ENCODE assay signal across 2 cellular contexts in the genomic region with DNA sequence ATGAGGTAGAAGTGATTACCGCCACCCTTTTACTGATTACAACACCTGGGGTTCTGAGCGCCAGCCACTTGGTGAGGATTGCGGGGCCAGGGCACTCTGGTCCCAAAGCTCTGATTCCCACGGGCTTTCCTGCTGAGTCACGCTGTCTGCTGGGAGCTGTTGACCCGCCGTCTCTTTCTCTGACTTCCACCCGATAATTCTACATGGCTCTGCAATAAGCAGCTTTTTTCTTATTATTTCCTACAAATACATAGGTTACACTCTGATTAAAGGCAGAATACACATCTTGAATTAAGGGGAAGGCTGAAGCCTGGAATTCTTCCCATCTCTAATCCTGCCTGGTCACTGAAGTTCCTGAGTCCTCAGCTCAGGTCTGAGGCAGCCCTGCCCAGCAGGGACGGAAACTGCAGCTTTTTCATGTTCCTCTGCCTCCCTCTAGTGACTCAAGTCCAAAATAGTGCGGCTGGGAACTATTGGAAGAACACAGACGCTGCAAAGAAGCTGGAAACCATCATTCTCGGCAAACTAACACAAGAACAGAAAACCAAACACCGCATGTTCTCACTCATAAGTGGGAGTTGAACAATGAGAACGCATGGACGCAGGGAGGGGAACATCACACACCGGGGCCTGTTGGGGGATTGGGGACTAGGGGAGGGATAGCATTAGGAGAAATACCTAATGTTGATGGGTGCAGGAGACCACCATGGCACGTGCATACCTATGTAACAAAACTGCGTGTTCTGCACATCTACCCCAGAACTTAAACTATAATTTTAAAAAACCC.
TF ChIP-seq lines count a peak whose summit lies in the region.

No MANE protein-coding gene starts in this region.

TF ChIP-seq in HEK293, 187 proteins besides CTCF, POLR2A, EP300 and RAD21 (continued from another document and continues in another):
- no peak for TF ChIP-seq ZBTB11 (tag by site-specific recombination; conservative IDR thresholded peaks at IDR 0.05; ENCODE audit: low read depth)
- TF ChIP-seq ZNF704 (tag by site-specific recombination; IDR thresholded peaks at IDR 0.05): no peak
- TF ChIP-seq, protein P1, sequence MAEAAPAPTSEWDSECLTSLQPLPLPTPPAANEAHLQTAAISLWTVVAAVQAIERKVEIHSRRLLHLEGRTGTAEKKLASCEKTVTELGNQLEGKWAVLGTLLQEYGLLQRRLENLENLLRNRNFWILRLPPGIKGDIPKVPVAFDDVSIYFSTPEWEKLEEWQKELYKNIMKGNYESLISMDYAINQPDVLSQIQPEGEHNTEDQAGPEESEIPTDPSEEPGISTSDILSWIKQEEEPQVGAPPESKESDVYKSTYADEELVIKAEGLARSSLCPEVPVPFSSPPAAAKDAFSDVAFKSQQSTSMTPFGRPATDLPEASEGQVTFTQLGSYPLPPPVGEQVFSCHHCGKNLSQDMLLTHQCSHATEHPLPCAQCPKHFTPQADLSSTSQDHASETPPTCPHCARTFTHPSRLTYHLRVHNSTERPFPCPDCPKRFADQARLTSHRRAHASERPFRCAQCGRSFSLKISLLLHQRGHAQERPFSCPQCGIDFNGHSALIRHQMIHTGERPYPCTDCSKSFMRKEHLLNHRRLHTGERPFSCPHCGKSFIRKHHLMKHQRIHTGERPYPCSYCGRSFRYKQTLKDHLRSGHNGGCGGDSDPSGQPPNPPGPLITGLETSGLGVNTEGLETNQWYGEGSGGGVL (tag by site-specific recombination; IDR thresholded peaks at IDR 0.05): no peak
- TF ChIP-seq, protein P2, sequence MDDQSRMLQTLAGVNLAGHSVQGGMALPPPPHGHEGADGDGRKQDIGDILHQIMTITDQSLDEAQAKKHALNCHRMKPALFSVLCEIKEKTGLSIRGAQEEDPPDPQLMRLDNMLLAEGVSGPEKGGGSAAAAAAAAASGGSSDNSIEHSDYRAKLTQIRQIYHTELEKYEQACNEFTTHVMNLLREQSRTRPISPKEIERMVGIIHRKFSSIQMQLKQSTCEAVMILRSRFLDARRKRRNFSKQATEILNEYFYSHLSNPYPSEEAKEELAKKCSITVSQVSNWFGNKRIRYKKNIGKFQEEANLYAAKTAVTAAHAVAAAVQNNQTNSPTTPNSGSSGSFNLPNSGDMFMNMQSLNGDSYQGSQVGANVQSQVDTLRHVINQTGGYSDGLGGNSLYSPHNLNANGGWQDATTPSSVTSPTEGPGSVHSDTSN (CRISPR knock-in tag; IDR thresholded peaks at IDR 0.05): no peak
- no peak for TF ChIP-seq ZNF114 (tag by site-specific recombination; IDR thresholded peaks at IDR 0.05)
- TF ChIP-seq, protein P3, sequence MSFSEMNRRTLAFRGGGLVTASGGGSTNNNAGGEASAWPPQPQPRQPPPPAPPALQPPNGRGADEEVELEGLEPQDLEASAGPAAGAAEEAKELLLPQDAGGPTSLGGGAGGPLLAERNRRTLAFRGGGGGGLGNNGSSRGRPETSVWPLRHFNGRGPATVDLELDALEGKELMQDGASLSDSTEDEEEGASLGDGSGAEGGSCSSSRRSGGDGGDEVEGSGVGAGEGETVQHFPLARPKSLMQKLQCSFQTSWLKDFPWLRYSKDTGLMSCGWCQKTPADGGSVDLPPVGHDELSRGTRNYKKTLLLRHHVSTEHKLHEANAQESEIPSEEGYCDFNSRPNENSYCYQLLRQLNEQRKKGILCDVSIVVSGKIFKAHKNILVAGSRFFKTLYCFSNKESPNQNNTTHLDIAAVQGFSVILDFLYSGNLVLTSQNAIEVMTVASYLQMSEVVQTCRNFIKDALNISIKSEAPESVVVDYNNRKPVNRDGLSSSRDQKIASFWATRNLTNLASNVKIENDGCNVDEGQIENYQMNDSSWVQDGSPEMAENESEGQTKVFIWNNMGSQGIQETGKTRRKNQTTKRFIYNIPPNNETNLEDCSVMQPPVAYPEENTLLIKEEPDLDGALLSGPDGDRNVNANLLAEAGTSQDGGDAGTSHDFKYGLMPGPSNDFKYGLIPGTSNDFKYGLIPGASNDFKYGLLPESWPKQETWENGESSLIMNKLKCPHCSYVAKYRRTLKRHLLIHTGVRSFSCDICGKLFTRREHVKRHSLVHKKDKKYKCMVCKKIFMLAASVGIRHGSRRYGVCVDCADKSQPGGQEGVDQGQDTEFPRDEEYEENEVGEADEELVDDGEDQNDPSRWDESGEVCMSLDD (tag by site-specific recombination; IDR thresholded peaks at IDR 0.05): no peak

TF ChIP-seq in GM12878, 131 proteins besides CTCF, POLR2A, EP300 and RAD21 (continued from another document and continues in another):
- TF ChIP-seq, protein P4, sequence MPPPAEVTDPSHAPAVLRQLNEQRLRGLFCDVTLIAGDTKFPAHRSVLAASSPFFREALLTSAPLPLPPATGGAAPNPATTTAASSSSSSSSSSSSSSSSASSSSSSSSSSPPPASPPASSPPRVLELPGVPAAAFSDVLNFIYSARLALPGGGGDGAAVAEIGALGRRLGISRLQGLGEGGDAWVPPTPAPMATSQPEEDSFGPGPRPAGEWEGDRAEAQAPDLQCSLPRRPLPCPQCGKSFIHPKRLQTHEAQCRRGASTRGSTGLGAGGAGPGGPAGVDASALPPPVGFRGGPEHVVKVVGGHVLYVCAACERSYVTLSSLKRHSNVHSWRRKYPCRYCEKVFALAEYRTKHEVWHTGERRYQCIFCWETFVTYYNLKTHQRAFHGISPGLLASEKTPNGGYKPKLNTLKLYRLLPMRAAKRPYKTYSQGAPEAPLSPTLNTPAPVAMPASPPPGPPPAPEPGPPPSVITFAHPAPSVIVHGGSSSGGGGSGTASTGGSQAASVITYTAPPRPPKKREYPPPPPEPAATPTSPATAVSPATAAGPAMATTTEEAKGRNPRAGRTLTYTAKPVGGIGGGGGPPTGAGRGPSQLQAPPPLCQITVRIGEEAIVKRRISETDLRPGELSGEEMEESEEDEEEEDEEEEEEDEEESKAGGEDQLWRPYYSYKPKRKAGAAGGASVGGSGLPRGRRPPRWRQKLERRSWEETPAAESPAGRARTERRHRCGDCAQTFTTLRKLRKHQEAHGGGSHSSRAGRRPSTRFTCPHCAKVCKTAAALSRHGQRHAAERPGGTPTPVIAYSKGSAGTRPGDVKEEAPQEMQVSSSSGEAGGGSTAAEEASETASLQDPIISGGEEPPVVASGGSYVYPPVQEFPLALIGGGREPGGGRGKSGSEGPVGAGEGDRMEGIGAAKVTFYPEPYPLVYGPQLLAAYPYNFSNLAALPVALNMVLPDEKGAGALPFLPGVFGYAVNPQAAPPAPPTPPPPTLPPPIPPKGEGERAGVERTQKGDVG (CRISPR knock-in tag; IDR thresholded peaks at IDR 0.05): no peak
- TF ChIP-seq, protein P5, sequence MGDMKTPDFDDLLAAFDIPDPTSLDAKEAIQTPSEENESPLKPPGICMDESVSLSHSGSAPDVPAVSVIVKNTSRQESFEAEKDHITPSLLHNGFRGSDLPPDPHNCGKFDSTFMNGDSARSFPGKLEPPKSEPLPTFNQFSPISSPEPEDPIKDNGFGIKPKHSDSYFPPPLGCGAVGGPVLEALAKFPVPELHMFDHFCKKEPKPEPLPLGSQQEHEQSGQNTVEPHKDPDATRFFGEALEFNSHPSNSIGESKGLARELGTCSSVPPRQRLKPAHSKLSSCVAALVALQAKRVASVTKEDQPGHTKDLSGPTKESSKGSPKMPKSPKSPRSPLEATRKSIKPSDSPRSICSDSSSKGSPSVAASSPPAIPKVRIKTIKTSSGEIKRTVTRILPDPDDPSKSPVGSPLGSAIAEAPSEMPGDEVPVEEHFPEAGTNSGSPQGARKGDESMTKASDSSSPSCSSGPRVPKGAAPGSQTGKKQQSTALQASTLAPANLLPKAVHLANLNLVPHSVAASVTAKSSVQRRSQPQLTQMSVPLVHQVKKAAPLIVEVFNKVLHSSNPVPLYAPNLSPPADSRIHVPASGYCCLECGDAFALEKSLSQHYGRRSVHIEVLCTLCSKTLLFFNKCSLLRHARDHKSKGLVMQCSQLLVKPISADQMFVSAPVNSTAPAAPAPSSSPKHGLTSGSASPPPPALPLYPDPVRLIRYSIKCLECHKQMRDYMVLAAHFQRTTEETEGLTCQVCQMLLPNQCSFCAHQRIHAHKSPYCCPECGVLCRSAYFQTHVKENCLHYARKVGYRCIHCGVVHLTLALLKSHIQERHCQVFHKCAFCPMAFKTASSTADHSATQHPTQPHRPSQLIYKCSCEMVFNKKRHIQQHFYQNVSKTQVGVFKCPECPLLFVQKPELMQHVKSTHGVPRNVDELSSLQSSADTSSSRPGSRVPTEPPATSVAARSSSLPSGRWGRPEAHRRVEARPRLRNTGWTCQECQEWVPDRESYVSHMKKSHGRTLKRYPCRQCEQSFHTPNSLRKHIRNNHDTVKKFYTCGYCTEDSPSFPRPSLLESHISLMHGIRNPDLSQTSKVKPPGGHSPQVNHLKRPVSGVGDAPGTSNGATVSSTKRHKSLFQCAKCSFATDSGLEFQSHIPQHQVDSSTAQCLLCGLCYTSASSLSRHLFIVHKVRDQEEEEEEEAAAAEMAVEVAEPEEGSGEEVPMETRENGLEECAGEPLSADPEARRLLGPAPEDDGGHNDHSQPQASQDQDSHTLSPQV (IDR thresholded peaks at IDR 0.05): no peak
- TF ChIP-seq TCF12 (IDR thresholded peaks at IDR 0.05; ENCODE audit: low read depth, low read length): no peak
- TF ChIP-seq RBBP5 (conservative IDR thresholded peaks at IDR 0.05): no peak
- no peak for TF ChIP-seq PRDM15 (CRISPR knock-in tag; IDR thresholded peaks at IDR 0.05)
- no peak for TF ChIP-seq SRF (IDR thresholded peaks at IDR 0.05; ENCODE audit: low read depth in 2 of 2, low read length in 2 of 2)
- no peak for TF ChIP-seq CHD1 (IDR thresholded peaks at IDR 0.05; ENCODE audit: low read depth, low read length)
- TF ChIP-seq IKZF2 (IDR thresholded peaks at IDR 0.05): 0 out of 4 replicates have a peak, but pooled peaks of 1 of the 2 experiments have one; percentile 22
- TF ChIP-seq CEBPB (IDR thresholded peaks at IDR 0.05; ENCODE audit: borderline replicate concordance in 1 of 2, low read depth in 2 of 2, low read length in 2 of 2): no peak
- TF ChIP-seq, protein P6, sequence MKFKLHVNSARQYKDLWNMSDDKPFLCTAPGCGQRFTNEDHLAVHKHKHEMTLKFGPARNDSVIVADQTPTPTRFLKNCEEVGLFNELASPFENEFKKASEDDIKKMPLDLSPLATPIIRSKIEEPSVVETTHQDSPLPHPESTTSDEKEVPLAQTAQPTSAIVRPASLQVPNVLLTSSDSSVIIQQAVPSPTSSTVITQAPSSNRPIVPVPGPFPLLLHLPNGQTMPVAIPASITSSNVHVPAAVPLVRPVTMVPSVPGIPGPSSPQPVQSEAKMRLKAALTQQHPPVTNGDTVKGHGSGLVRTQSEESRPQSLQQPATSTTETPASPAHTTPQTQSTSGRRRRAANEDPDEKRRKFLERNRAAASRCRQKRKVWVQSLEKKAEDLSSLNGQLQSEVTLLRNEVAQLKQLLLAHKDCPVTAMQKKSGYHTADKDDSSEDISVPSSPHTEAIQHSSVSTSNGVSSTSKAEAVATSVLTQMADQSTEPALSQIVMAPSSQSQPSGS (IDR thresholded peaks at IDR 0.05; ENCODE audit: low read length): no peak
- TF ChIP-seq ZNF384 (IDR thresholded peaks at IDR 0.05; ENCODE audit: borderline replicate concordance, low read depth, low read length): peak; percentile 48; the same call in 1 of the 2 replicates
- peak; percentile 32; the same call in 1 of the 2 replicates for TF ChIP-seq RUNX3 (IDR thresholded peaks at IDR 0.05; ENCODE audit: low read length)
- no peak for TF ChIP-seq BCL11A (IDR thresholded peaks at IDR 0.05; ENCODE audit: low read depth, low read length)
- no peak for TF ChIP-seq ZNF274 (IDR thresholded peaks at IDR 0.05; ENCODE audit: insufficient read depth, insufficient read length)
- TF ChIP-seq POLR2AphosphoS2 (IDR thresholded peaks at IDR 0.05; ENCODE audit: low read depth, low read length): no peak
- TF ChIP-seq ZBTB11 (CRISPR knock-in tag; IDR thresholded peaks at IDR 0.05): no peak
- peak; percentile 94 for TF ChIP-seq SMC3 (IDR thresholded peaks at IDR 0.05; ENCODE audit: borderline replicate concordance, low read length)
- no peak for TF ChIP-seq TAF1 (IDR thresholded peaks at IDR 0.05; ENCODE audit: borderline replicate concordance, low read depth, low read length)
- no peak for TF ChIP-seq HDAC6 (IDR thresholded peaks at IDR 0.05; ENCODE audit: unreplicated experiment)
